In the genomic region with DNA sequence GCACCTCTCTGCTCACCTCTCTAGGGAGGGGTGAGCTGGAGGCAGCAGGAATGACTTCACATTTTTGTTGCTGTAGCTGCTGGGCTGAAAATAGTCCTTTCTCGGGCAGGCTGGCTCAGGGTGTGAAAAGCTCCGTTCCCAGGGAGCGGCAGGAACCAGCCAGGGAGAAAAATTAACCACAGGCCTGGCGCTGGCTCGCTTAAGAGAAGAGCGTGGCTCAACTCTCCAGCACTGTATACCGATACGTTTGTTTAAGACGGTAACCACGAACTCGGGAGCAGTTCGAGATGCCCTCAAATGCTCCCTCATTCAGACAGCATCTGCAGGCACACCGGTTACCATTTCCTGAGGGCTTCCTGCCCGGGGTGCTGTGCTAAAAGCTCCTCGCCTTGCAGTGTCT, we compare ENCODE assay signal across 22 cellular contexts.
DNase-seq lines count a peak whose midpoint lies in the region; ATAC-seq and TF ChIP-seq lines count a peak whose summit lies in the region.
"Had no signal": no experiment of that assay in that cellular context is flagged by ENCODE, and none has a peak within 500 bp of the region (broad histone marks: within the 10 kb centered on the region; RNA-seq: fewer than 3 reads in every experiment).

No MANE protein-coding gene starts in this region.

- H4K20me1 ChIP-seq in Loucy (ENCODE audit: insufficient read depth, low read length, poor library complexity, severe bottlenecking) = no peaks in the 10 kb centered on the region

- no peaks in the 10 kb centered on the region for H3K27me3 ChIP-seq in Loucy (ENCODE audit: insufficient read depth, low read length, poor library complexity, severe bottlenecking)
- H3K27me3 ChIP-seq: pancreas had no signal

- no peak for TF ChIP-seq CTCF in Loucy (conservative IDR thresholded peaks at IDR 0.05; ENCODE audit: low read length)

- H3K27ac ChIP-seq in cingulate gyrus (ENCODE audit: low read depth, low read length) = peak overlapping the region; percentile 35
- H3K27ac ChIP-seq: pancreas, tibial artery had no signal

- peak overlapping the region; percentile 78 for H3K9ac ChIP-seq in Loucy (ENCODE audit: low read depth, low read length, poor library complexity, severe bottlenecking)

- H3K4me2 ChIP-seq in Loucy (ENCODE audit: low read depth, low read length, poor library complexity, severe bottlenecking) = peak overlapping the region; percentile 69
- H3K4me2 ChIP-seq: GM23338 had no signal

- H3K4me3 ChIP-seq in Loucy (ENCODE audit: low read length, poor library complexity, severe bottlenecking) = peak overlapping the region; percentile 47
- H3K4me3 ChIP-seq: GM12878, GM23338, pancreas, tibial artery had no signal

- peaks cover 9% of the 10 kb centered on the region for H3F3A ChIP-seq in Loucy (ENCODE audit: low read depth)

- no peaks in the 10 kb centered on the region for H3K9me2 ChIP-seq in Loucy (replicated peaks; ENCODE audit: low read depth, low read length)

- DNase-seq in NCI-H2171 treated with DMSO at 0.1 percent for 48 hours (lab: John Stamatoyannopoulos, UW) (peak; percentile 40), NCI-H2171 (lab: John Stamatoyannopoulos, UW) (no peak), renal cortical epithelial cell (ENCODE audit: low read depth) (peak; percentile 68), NCI-H1694 treated with DMSO at 0.1 percent for 48 hours (lab: John Stamatoyannopoulos, UW) (no peak), NCI-H1436 treated with DMSO at 0.1 percent for 48 hours (lab: John Stamatoyannopoulos, UW) (no peak)
- DNase-seq: 8988T; activated CD4-positive, alpha-beta memory T cell treated with anti-CD3 and anti-CD28 coated beads for 36 hours; activated naive CD8-positive, alpha-beta T cell treated with anti-CD3 and anti-CD28 coated beads for 36 hours; activated T-cell treated with anti-CD3 and anti-CD28 coated beads, Interleukin-2, amount 50 U/mL, for 4 hours; CD8-positive, alpha-beta memory T cell; foreskin fibroblast; NCI-H774; pancreas; SW 1271; tibial artery had no signal

- ATAC-seq in HG03460 (IDR thresholded peaks at IDR 0.05; ENCODE audit: unreplicated experiment) = no peak
- ATAC-seq: activated T-cell treated with anti-CD3 and anti-CD28 coated beads, Interleukin-2, amount 50 U/mL, for 4 hours; GM12878; GM23338; left lobe of liver; stimulated activated memory B cell treated with anti-CD40 and anti-IgM and Interleukin-4, amounts not matched to agents 10 μg/mL and 1 μg/mL and 100 μg/mL, for 72 hours had no signal

- no peaks in the 10 kb centered on the region; the same call in 1 of the 2 replicates for H3K9me3 ChIP-seq in Loucy (ENCODE audit: insufficient read depth, low read depth, low read length)
- H3K9me3 ChIP-seq: pancreas, tibial artery had no signal

- H3K4me1 ChIP-seq in Loucy (ENCODE audit: insufficient read depth, low read length, poor library complexity, severe bottlenecking) = peaks cover 95% of the 10 kb centered on the region
- H3K4me1 ChIP-seq: pancreas, tibial artery had no signal

- H2AFZ ChIP-seq in Loucy (ENCODE audit: low read length) = no peak overlapping the region
- H2AFZ ChIP-seq: GM23338 had no signal

- no peaks in the 10 kb centered on the region for H3K79me2 ChIP-seq in Loucy (ENCODE audit: insufficient read depth, low read length)

- no peaks in the 10 kb centered on the region for H3K36me3 ChIP-seq in Loucy (ENCODE audit: insufficient read depth, low read length)
- H3K36me3 ChIP-seq: pancreas, tibial artery had no signal

Comparison
In these comparisons a context has a peak if more than half of its experiments do, and no peak if none do; other contexts are left out.
1. DNase-seq: peak in NCI-H2171 treated with DMSO at 0.1 percent for 48 hours (single experiment) and renal cortical epithelial cell (single experiment); none in NCI-H2171 (single experiment), NCI-H1694 treated with DMSO at 0.1 percent for 48 hours (single experiment) and NCI-H1436 treated with DMSO at 0.1 percent for 48 hours (single experiment).